ENCODE assay signal across 18 cellular contexts in genomic region chr2:68291317-68291716, GRCh38. TPM values are rescaled to one million over a fixed set of nuclear protein-coding genes. Genes with fewer than 3 reads are reported as not detected.
DNase-seq lines count a peak whose midpoint lies in the region; ATAC-seq and TF ChIP-seq lines count a peak whose summit lies in the region.
"Had no signal": no experiment of that assay in that cellular context is flagged by ENCODE, and none has a peak within 500 bp of the region (broad histone marks: within the 10 kb centered on the region; RNA-seq: fewer than 3 reads in every experiment).

No MANE protein-coding gene starts in this region.

- intact Hi-C loops in gastrocnemius medialis (cut with DNase I; ENCODE audit: low total_unique reads), result no loop called here

- no peaks in the 10 kb centered on the region for H3K36me3 Mint-ChIP-seq in natural killer cell treated with Interleukin-12 subunit alpha and Interleukin-12 subunit beta and Interleukin-15 and Interleukin-18, amount 100 ng/mL, for 72 hours
- H3K36me3 Mint-ChIP-seq: CD4-positive, alpha-beta memory T cell had no signal

- DNase-seq in MM.1S (no peak), erythroblast (lab: John Stamatoyannopoulos, UW) (peak; percentile 31 to 39), gastrocnemius medialis (no peak), DMS114 treated with DMSO at 0.1 percent for 48 hours (lab: John Stamatoyannopoulos, UW; ENCODE audit: unreplicated experiment) (no peak), GM19240 (ENCODE audit: insufficient read length, low spot score) (no peak)
- DNase-seq in natural killer cell treated with Interleukin-12 subunit alpha and Interleukin-12 subunit beta and Interleukin-15 and Interleukin-18, amount 100 ng/mL, for 72 hours (ENCODE audit: low spot score), result no peak
- DNase-seq: CD4-positive, alpha-beta memory T cell; COR-L47; NCI-H1105 treated with DMSO at 0.1 percent for 48 hours; NCI-H2107; NCI-H524 treated with DMSO at 0.1 percent for 48 hours; NCI-H774; NK-92 treated with Interleukin-12 subunit alpha and Interleukin-12 subunit beta, amount 100 ng/mL, for 24 hours; PC-3 had no signal

- in situ Hi-C loops in gastrocnemius medialis (cut with MboI; ENCODE audit: low sequenced_read_pairs in 4 of 4), result loop anchor here in 1 of 4 donors (5.0 to 10.0 kb wide), 2 partner anchors 94 to 167 kb away; no protein-coding TSS in a partner anchor

- H3K36me3 ChIP-seq in KMS-11 (ENCODE audit: insufficient read depth) (no peaks in the 10 kb centered on the region), MM.1S (replicated peaks; ENCODE audit: insufficient read depth, low read length) (no peaks in the 10 kb centered on the region), gastrocnemius medialis (no peaks in the 10 kb centered on the region)
- H3K36me3 ChIP-seq: SJSA1 had no signal

- H2AFZ ChIP-seq in KMS-11 (ENCODE audit: low read depth) (peak overlapping the region; percentile 48), MM.1S (ENCODE audit: low read length) (peak overlapping the region; percentile 23; the same call in 1 of the 2 replicates)

- no peak for TF ChIP-seq CTCF in KMS-11 (conservative IDR thresholded peaks at IDR 0.05; ENCODE audit: low read depth, low read length)
- TF ChIP-seq CTCF in MM.1S (IDR thresholded peaks at IDR 0.05; ENCODE audit: low read length), result no peak
- no peak for TF ChIP-seq CTCF in gastrocnemius medialis (IDR thresholded peaks at IDR 0.05 in 4 of 5, conservative IDR thresholded peaks at IDR 0.05 in 1 of 5)

- H4K20me1 ChIP-seq in KMS-11 (ENCODE audit: insufficient read depth) (no peaks in the 10 kb centered on the region), MM.1S (ENCODE audit: insufficient read depth, low read length) (no peaks in the 10 kb centered on the region)

- no peak for ATAC-seq in gastrocnemius medialis
- ATAC-seq in natural killer cell treated with Interleukin-12 subunit alpha and Interleukin-12 subunit beta and Interleukin-15 and Interleukin-18, amount 100 ng/mL, for 72 hours, result no peak
- ATAC-seq: PC-3 had no signal

- H3K27ac Mint-ChIP-seq in natural killer cell treated with Interleukin-12 subunit alpha and Interleukin-12 subunit beta and Interleukin-15 and Interleukin-18, amount 100 ng/mL, for 72 hours, result no peak overlapping the region
- H3K27ac Mint-ChIP-seq: CD4-positive, alpha-beta memory T cell had no signal

- H3K27me3 Mint-ChIP-seq in natural killer cell treated with Interleukin-12 subunit alpha and Interleukin-12 subunit beta and Interleukin-15 and Interleukin-18, amount 100 ng/mL, for 72 hours, result peaks cover 0 to 2% of the 10 kb centered on the region in 2 donors

- peaks cover 9% of the 10 kb centered on the region in 2 donors for H3K4me1 Mint-ChIP-seq in natural killer cell treated with Interleukin-12 subunit alpha and Interleukin-12 subunit beta and Interleukin-15 and Interleukin-18, amount 100 ng/mL, for 72 hours (ENCODE audit: low read depth in 2 of 2)
- H3K4me1 Mint-ChIP-seq: CD4-positive, alpha-beta memory T cell had no signal

- H3K9ac ChIP-seq in KMS-11, result 0 out of 2 replicates have a peak overlapping the region, but pooled peaks have one; percentile 7
- H3K9ac ChIP-seq in MM.1S (ENCODE audit: low read length), result no peak overlapping the region

- peak overlapping the region; percentile 73 for H3K27ac ChIP-seq in KMS-11
- peak overlapping the region; percentile 57; the same call in 1 of the 2 replicates for H3K27ac ChIP-seq in MM.1S (ENCODE audit: low read length)
- H3K27ac ChIP-seq in gastrocnemius medialis, result peak overlapping the region; percentile 67 to 84 (median 74)
- H3K27ac ChIP-seq: SJSA1 had no signal

- no peaks in the 10 kb centered on the region for H3K9me3 Mint-ChIP-seq in natural killer cell treated with Interleukin-12 subunit alpha and Interleukin-12 subunit beta and Interleukin-15 and Interleukin-18, amount 100 ng/mL, for 72 hours
- H3K9me3 Mint-ChIP-seq: CD4-positive, alpha-beta memory T cell had no signal

- TF ChIP-seq POLR2A in erythroblast (IDR thresholded peaks at IDR 0.05; ENCODE audit: low read length) (no peak), gastrocnemius medialis (IDR thresholded peaks at IDR 0.05) (no peak)

- H3F3A ChIP-seq in MM.1S (ENCODE audit: insufficient read depth, low read length), result peaks cover 10% of the 10 kb centered on the region; the same call in 1 of the 2 replicates

- H3K9me3 ChIP-seq in MM.1S (replicated peaks; ENCODE audit: insufficient read depth, low read length) (no peaks in the 10 kb centered on the region), gastrocnemius medialis (no peaks in the 10 kb centered on the region)
- H3K9me3 ChIP-seq: SJSA1 had no signal

- H3K4me1 ChIP-seq in KMS-11 (ENCODE audit: low read depth, poor library complexity, severe bottlenecking) (peaks cover 54% of the 10 kb centered on the region), MM.1S (ENCODE audit: low read length) (peaks cover 43% of the 10 kb centered on the region), gastrocnemius medialis (peaks cover 72 to 76% of the 10 kb centered on the region in 2 donors)
- H3K4me1 ChIP-seq: SJSA1 had no signal

- H3K4me3 ChIP-seq in KMS-11 (IDR thresholded peaks at IDR 0.05; ENCODE audit: insufficient read depth, low read depth, low read length) (peak overlapping the region; percentile 21), MM.1S (ENCODE audit: low read length) (no peak overlapping the region), gastrocnemius medialis (no peak overlapping the region)
- H3K4me3 ChIP-seq: GM12878, SJSA1 had no signal

- H3K4me3 Mint-ChIP-seq in natural killer cell treated with Interleukin-12 subunit alpha and Interleukin-12 subunit beta and Interleukin-15 and Interleukin-18, amount 100 ng/mL, for 72 hours, result no peak overlapping the region
- H3K4me3 Mint-ChIP-seq: CD4-positive, alpha-beta memory T cell had no signal

- H3K79me2 ChIP-seq in KMS-11 (ENCODE audit: insufficient read depth, low read depth) (no peaks in the 10 kb centered on the region), MM.1S (ENCODE audit: low read length) (no peaks in the 10 kb centered on the region)

- no peaks in the 10 kb centered on the region for H3K27me3 ChIP-seq in KMS-11 (ENCODE audit: insufficient read depth, low read depth)
- no peaks in the 10 kb centered on the region for H3K27me3 ChIP-seq in MM.1S (replicated peaks; ENCODE audit: insufficient read depth, low read length)
- no peaks in the 10 kb centered on the region for H3K27me3 ChIP-seq in gastrocnemius medialis
- H3K27me3 ChIP-seq: SJSA1 had no signal

- H3K9me2 ChIP-seq in MM.1S (replicated peaks; ENCODE audit: insufficient read depth, low read length), result no peaks in the 10 kb centered on the region

- H3K4me2 ChIP-seq in KMS-11 (peak overlapping the region; percentile 56), MM.1S (ENCODE audit: low read depth, low read length) (peak overlapping the region; percentile 14; the same call in 1 of the 2 replicates)

RNA-seq across cellular contexts. Expression of gene CNRIP1, which starts 28.4 kb away (rescaled TPM):
- total RNA-seq in gastrocnemius medialis, result 1 to 10 TPM; 4.7 to 7.6 (median 6.5) TPM
- total RNA-seq in natural killer cell treated with Interleukin-12 subunit alpha and Interleukin-12 subunit beta and Interleukin-15 and Interleukin-18, amount 100 ng/mL, for 72 hours, result not detected
- total RNA-seq: GM12878, HT-29 had no signal

RNA-seq across cellular contexts. Expression of gene PPP3R1, which starts 39.0 kb away (rescaled TPM):
- 10 to 100 TPM; 16.9 to 32.3 (median 29.8) TPM for total RNA-seq in gastrocnemius medialis
- total RNA-seq in natural killer cell treated with Interleukin-12 subunit alpha and Interleukin-12 subunit beta and Interleukin-15 and Interleukin-18, amount 100 ng/mL, for 72 hours, result 10 to 100 TPM; 85.9 to 90.7 TPM

Comparison
In these comparisons a context has a peak if more than half of its experiments do, and no peak if none do; other contexts are left out.
1. DNase-seq: peak in erythroblast (2 of 2); none in MM.1S (single experiment), gastrocnemius medialis (0 of 2), natural killer cell treated with Interleukin-12 subunit alpha and Interleukin-12 subunit beta and Interleukin-15 and Interleukin-18, amount 100 ng/mL, for 72 hours (single experiment), DMS114 treated with DMSO at 0.1 percent for 48 hours (single experiment) and GM19240 (single experiment).
2. RNA of gene CNRIP1, which starts 28.4 kb away (total RNA-seq): 4.7 to 7.6 TPM in gastrocnemius medialis; not detected in natural killer cell treated with Interleukin-12 subunit alpha and Interleukin-12 subunit beta and Interleukin-15 and Interleukin-18, amount 100 ng/mL, for 72 hours; every median in the first group is over 4 times any median in the second.
3. Peak in every context shown above with its lines, with median percentiles within 50 percentile points of each other: H3K27ac ChIP-seq.